In genomic region chr10:52517017-52517416, GRCh38 we compare ENCODE assay signal across 24 cellular contexts.
DNase-seq lines count a peak whose midpoint lies in the region; ATAC-seq and TF ChIP-seq lines count a peak whose summit lies in the region.
"Had no signal": no experiment of that assay in that cellular context is flagged by ENCODE, and none has a peak within 500 bp of the region (broad histone marks: within the 10 kb centered on the region; RNA-seq: fewer than 3 reads in every experiment).

No MANE protein-coding gene starts in this region.

- intact Hi-C loops in Panc1 (cut with micrococcal nuclease; ENCODE audit: unreplicated experiment), result no loop called here

- H3K4me1 Mint-ChIP-seq in type B pancreatic cell (ENCODE audit: unreplicated experiment) (peaks cover 12% of the 10 kb centered on the region), WTC11 (no peaks in the 10 kb centered on the region)
- H3K4me1 Mint-ChIP-seq: activated CD4-positive, alpha-beta T cell treated with anti-CD3 and anti-CD28 coated beads, Interleukin-2, amount 10 ng/mL, durations not matched to agents 7 days and 5 days; activated naive CD8-positive, alpha-beta T cell treated with anti-CD3 and anti-CD28 coated beads, Interleukin-2, amount 50 U/mL, for 24 hours; activated T-helper 17 cell treated with anti-CD3 and anti-CD28 coated beads, Interleukin-2, amount 50 U/mL, for 72 hours; memory B cell; nephron; T-cell had no signal

- BruUV-seq in Panc1 (replicated peaks; lab: Mats Ljungman, UMichigan), result no TSS peak

- H3K36me3 Mint-ChIP-seq in type B pancreatic cell (no peaks in the 10 kb centered on the region), WTC11 (peaks cover 21% of the 10 kb centered on the region)
- H3K36me3 Mint-ChIP-seq: memory B cell, T-cell had no signal

- H3K4me3 ChIP-seq in Panc1 (ENCODE audit: low read depth in 2 of 2, low read length in 2 of 2) (no peak overlapping the region), mesodermal cell (ENCODE audit: extremely low read depth, insufficient read depth, low read length, poor library complexity, severe bottlenecking) (no peak overlapping the region), foreskin fibroblast (ENCODE audit: low read depth in 1 of 2, low read length in 2 of 2) (no peak overlapping the region)
- H3K4me3 ChIP-seq: breast epithelium, colonic mucosa, stomach had no signal

- H3K4me1 ChIP-seq in Panc1 (ENCODE audit: control insufficient read depth, insufficient read depth, low read length), result peaks cover 2% of the 10 kb centered on the region; the same call in 1 of the 2 replicates
- H3K4me1 ChIP-seq in mesodermal cell (ENCODE audit: control insufficient read depth, insufficient read depth, low read length, poor library complexity, severe bottlenecking), result no peaks in the 10 kb centered on the region
- H3K4me1 ChIP-seq: breast epithelium, colonic mucosa, stomach had no signal

- no peaks in the 10 kb centered on the region for H3K27me3 ChIP-seq in Panc1 (ENCODE audit: control insufficient read depth, insufficient read depth, low read length)
- H3K27me3 ChIP-seq: breast epithelium, colonic mucosa, stomach had no signal

- H3K27ac ChIP-seq in Panc1 (ENCODE audit: low read length) (peak overlapping the region; percentile 26; the same call in 1 of the 2 replicates), mesodermal cell (ENCODE audit: low read depth, low read length, severe bottlenecking) (peak overlapping the region; percentile 63)
- H3K27ac ChIP-seq: breast epithelium, colonic mucosa, stomach had no signal

- no peaks in the 10 kb centered on the region for H3K36me3 ChIP-seq in Panc1 (ENCODE audit: control insufficient read depth, insufficient read depth, low read length)
- H3K36me3 ChIP-seq in mesodermal cell (ENCODE audit: control insufficient read depth, insufficient read depth, low read length), result no peaks in the 10 kb centered on the region
- H3K36me3 ChIP-seq: breast epithelium, colonic mucosa, stomach had no signal

- peaks cover 5% of the 10 kb centered on the region for H3K9me3 Mint-ChIP-seq in type B pancreatic cell
- H3K9me3 Mint-ChIP-seq in WTC11, result peaks cover 31% of the 10 kb centered on the region

- H3K4me3 Mint-ChIP-seq in type B pancreatic cell (peak overlapping the region; percentile 6), WTC11 (no peak overlapping the region)
- H3K4me3 Mint-ChIP-seq: activated CD4-positive, alpha-beta T cell treated with anti-CD3 and anti-CD28 coated beads, Interleukin-2, amount 10 ng/mL, durations not matched to agents 7 days and 5 days; activated naive CD8-positive, alpha-beta T cell treated with anti-CD3 and anti-CD28 coated beads, Interleukin-2, amount 50 U/mL, for 24 hours; activated T-helper 17 cell treated with anti-CD3 and anti-CD28 coated beads, Interleukin-2, amount 50 U/mL, for 72 hours; memory B cell; nephron; T-cell had no signal

- H3K9me3 ChIP-seq in Panc1 (ENCODE audit: control insufficient read depth, insufficient read depth, low read depth, low read length) (peaks cover 13% of the 10 kb centered on the region; the same call in 1 of the 2 replicates), mesodermal cell (ENCODE audit: control insufficient read depth, low read length) (peaks cover 1% of the 10 kb centered on the region)
- H3K9me3 ChIP-seq: colonic mucosa had no signal

- H3K27me3 Mint-ChIP-seq in type B pancreatic cell (no peaks in the 10 kb centered on the region), WTC11 (ENCODE audit: low read depth) (no peaks in the 10 kb centered on the region; the same call in 1 of the 2 replicates)
- H3K27me3 Mint-ChIP-seq: activated CD4-positive, alpha-beta T cell treated with anti-CD3 and anti-CD28 coated beads, Interleukin-2, amount 10 ng/mL, durations not matched to agents 7 days and 5 days; activated naive CD8-positive, alpha-beta T cell treated with anti-CD3 and anti-CD28 coated beads, Interleukin-2, amount 50 U/mL, for 24 hours; activated T-helper 17 cell treated with anti-CD3 and anti-CD28 coated beads, Interleukin-2, amount 50 U/mL, for 72 hours; memory B cell; T-cell had no signal

- H3K27ac Mint-ChIP-seq in type B pancreatic cell (no peak overlapping the region), WTC11 (no peak overlapping the region)
- H3K27ac Mint-ChIP-seq: activated CD4-positive, alpha-beta T cell treated with anti-CD3 and anti-CD28 coated beads, Interleukin-2, amount 10 ng/mL, durations not matched to agents 7 days and 5 days; activated naive CD8-positive, alpha-beta T cell treated with anti-CD3 and anti-CD28 coated beads, Interleukin-2, amount 50 U/mL, for 24 hours; activated T-helper 17 cell treated with anti-CD3 and anti-CD28 coated beads, Interleukin-2, amount 50 U/mL, for 72 hours; memory B cell; T-cell had no signal

- 57% methylated on average over 1 of the region's 2 CpGs; no CpG with 5 or more reads in 1 of the 2 experiments for WGBS in mesodermal cell (ENCODE audit: insufficient coverage in 2 of 2), 2 experiments

- DNase-seq in NCI-H2227 (lab: John Stamatoyannopoulos, UW; ENCODE audit: unreplicated experiment) (peak; percentile 1), NCI-H2227 treated with DMSO at 0.1 percent for 48 hours (lab: John Stamatoyannopoulos, UW) (no peak), Panc1 (ENCODE audit: low read depth, low spot score) (no peak), type B pancreatic cell (ENCODE audit: extremely low spot score, unreplicated experiment) (no peak), KBM-7 (no peak), WTC11 (ENCODE audit: low spot score) (no peak), foreskin fibroblast (no peak)
- DNase-seq: 8988T; activated CD4-positive, alpha-beta T cell treated with anti-CD3 and anti-CD28 coated beads, Interleukin-2, amount 10 ng/mL, durations not matched to agents 7 days and 5 days; activated naive CD8-positive, alpha-beta T cell treated with anti-CD3 and anti-CD28 coated beads, Interleukin-2, amount 50 U/mL, for 24 hours; colonic mucosa; foreskin melanocyte; NCI-H1436; NCI-H2171; NCI-H748 treated with DMSO at 0.1 percent for 48 hours; SIG-M5; stimulated activated CD4-positive, alpha-beta T cell treated with anti-CD3 and anti-CD28 coated beads, Interleukin-4, amount 100 ng/mL, for 4 hours; stomach; T-cell had no signal

- CTCF ChIA-PET in Panc1 (lab: Charles Lee) (no interaction called here), WTC11 (lab: Charles Lee) (interaction anchor here (0.7 kb wide), 1 partner anchor 209 kb away, joined by 3 read pairs; no protein-coding TSS in a partner anchor)

- in situ Hi-C loops in Panc1 (cut with HindIII; ENCODE audit: low pct_unique_long_range_greater_than_20kb, low sequenced_read_pairs), result no loop called here
- in situ Hi-C loops in KBM-7 (cut with MboI; ENCODE audit: low pct_unique_long_range_greater_than_20kb, low sequenced_read_pairs), result no loop called here

- POLR2A ChIA-PET in Panc1 (lab: Charles Lee) (no interaction called here), WTC11 (lab: Charles Lee) (no interaction called here)

- no peak for TF ChIP-seq CTCF in Panc1 (IDR thresholded peaks at IDR 0.05)
- no peak for TF ChIP-seq CTCF in type B pancreatic cell (conservative IDR thresholded peaks at IDR 0.05)
- TF ChIP-seq CTCF in WTC11 (IDR thresholded peaks at IDR 0.05), result no peak
- no peak for TF ChIP-seq CTCF in foreskin fibroblast (IDR thresholded peaks at IDR 0.05; ENCODE audit: low read depth, low read length)

- ATAC-seq in Panc1, result no peak
- ATAC-seq in WTC11, result no peak
- ATAC-seq: activated naive CD8-positive, alpha-beta T cell treated with anti-CD3 and anti-CD28 coated beads, Interleukin-2, amount 50 U/mL, for 24 hours; activated T-helper 17 cell treated with anti-CD3 and anti-CD28 coated beads, Interleukin-2, amount 50 U/mL, for 72 hours; T-cell had no signal

TF ChIP-seq in WTC11, 78 proteins besides CTCF, POLR2A, EP300 and RAD21 (continues in another document):
- TF ChIP-seq GTF2I (CRISPR knock-in tag; conservative IDR thresholded peaks at IDR 0.05), result no peak
- no peak for TF ChIP-seq USF2 (CRISPR knock-in tag; IDR thresholded peaks at IDR 0.05)
- no peak for TF ChIP-seq AR (CRISPR knock-in tag; IDR thresholded peaks at IDR 0.05)
